ENCODE assay signal across 8 cellular contexts in the genomic region with DNA sequence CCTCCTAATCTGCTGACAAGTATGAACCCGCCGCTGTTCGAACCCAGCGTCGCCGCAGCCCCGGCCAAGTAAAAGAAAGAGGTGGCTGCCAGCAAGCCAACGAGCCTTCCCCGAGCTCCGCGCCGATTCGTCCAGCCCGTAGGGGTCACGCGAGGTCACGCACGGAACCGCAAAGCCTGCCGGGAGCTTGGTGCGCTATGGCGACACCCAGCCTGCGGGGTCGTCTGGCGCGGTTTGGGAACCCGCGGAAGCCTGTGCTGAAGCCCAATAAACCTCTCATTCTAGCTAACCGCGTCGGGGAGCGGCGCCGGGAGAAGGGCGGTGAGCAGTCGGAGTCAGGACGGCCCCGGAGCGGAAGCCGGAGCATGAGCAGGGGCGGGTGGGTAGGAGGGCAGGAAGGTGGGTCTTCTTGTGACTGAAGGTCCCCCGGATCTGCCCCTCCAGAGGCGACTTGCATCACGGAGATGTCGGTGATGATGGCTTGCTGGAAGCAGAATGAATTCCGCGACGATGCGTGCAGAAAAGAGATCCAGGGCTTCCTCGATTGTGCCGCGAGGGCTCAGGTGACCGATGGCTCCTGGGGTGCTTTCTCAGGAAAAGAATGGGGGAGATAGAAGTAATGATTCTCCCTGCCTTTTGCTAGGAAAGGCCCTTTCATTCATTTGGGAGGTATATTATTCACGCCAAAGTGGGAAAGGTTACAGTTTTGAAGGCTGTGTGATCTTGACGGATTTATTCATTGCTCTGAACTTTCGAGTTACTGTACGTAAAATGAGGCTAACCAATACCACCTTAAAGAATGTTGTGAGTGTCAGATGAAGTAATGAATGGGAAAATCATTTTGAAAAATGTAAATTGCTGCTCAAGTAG. TPM values are rescaled to one million over a fixed set of nuclear protein-coding genes. Genes with fewer than 3 reads are reported as not detected.
DNase-seq lines count a peak whose midpoint lies in the region; ATAC-seq, FAIRE-seq and TF ChIP-seq lines count a peak whose summit lies in the region.

A gene (plus strand): TSS at position 170 of the 870 bp plus-strand sequence. CDS start 28 bp downstream, at position 198.

- peak within 1 kb of the TSS; percentile 97 for H3K27ac Mint-ChIP-seq in activated CD4-positive, alpha-beta T cell treated with anti-CD3 and anti-CD28 coated beads for 36 hours

- intact Hi-C loops in activated CD4-positive, alpha-beta T cell treated with anti-CD3 and anti-CD28 coated beads for 36 hours (cut with DNase I, micrococcal nuclease): loop anchor here (1.0 to 10.0 kb wide), 5 partner anchors 10 to 1333 kb away; a partner anchor contains a TSS

- CTCF ChIA-PET in activated CD4-positive, alpha-beta T cell treated with anti-CD3 and anti-CD28 coated beads for 36 hours (lab: Charles Lee): interaction anchor here (0.5 to 2.4 kb wide), 7 partner anchors 10 to 97 kb away, joined by 3 to 22 read pairs (median 4); a partner anchor contains a TSS

- FAIRE-seq in A204.1 (lab: Jason Lieb, UNC): peak; percentile 69

- no peaks in the 10 kb centered on the region for H3K27me3 Mint-ChIP-seq in activated CD4-positive, alpha-beta T cell treated with anti-CD3 and anti-CD28 coated beads for 36 hours

- POLR2A ChIA-PET in activated CD4-positive, alpha-beta T cell treated with anti-CD3 and anti-CD28 coated beads for 36 hours (lab: Charles Lee): interaction anchor here (0.6 to 1.8 kb wide), 4 partner anchors 9 to 51 kb away, joined by 3 to 5 read pairs (median 3); no protein-coding TSS in a partner anchor

- H3K4me1 Mint-ChIP-seq in activated CD4-positive, alpha-beta T cell treated with anti-CD3 and anti-CD28 coated beads for 36 hours: peaks cover 51% of the 10 kb centered on the region

- no peaks in the 10 kb centered on the region for H3K9me3 Mint-ChIP-seq in activated CD4-positive, alpha-beta T cell treated with anti-CD3 and anti-CD28 coated beads for 36 hours (ENCODE audit: low read depth)

- peak; percentile 70 for DNase-seq in NCI-H446 treated with DMSO at 0.1 percent for 48 hours (lab: John Stamatoyannopoulos, UW)
- DNase-seq in activated CD4-positive, alpha-beta T cell treated with anti-CD3 and anti-CD28 coated beads for 36 hours: peak; percentile 97
- peak; percentile 92 for DNase-seq in choroid plexus epithelial cell (ENCODE audit: low read depth)
- peak; percentile 88 for DNase-seq in kidney tubule cell (ENCODE audit: low spot score)
- peak; percentile 67 to 77 for DNase-seq in stimulated activated CD4-positive, alpha-beta T cell treated with anti-CD3 and anti-CD28 coated beads, Interleukin-1b, Interleukin-23, amount 100 ng/mL, for 1 hour (ENCODE audit: low read depth in 2 of 2)

- TF ChIP-seq CTCF in choroid plexus epithelial cell (conservative IDR thresholded peaks at IDR 0.05; ENCODE audit: low read depth, low read length): no peak

- peak within 1 kb of the TSS; percentile 96 for H3K4me3 ChIP-seq in choroid plexus epithelial cell (ENCODE audit: low read depth, low read length)

- ATAC-seq in GM18861 (IDR thresholded peaks at IDR 0.05; ENCODE audit: unreplicated experiment): peak; percentile 38
- ATAC-seq in HG03159 (IDR thresholded peaks at IDR 0.05; ENCODE audit: unreplicated experiment): peak; percentile 46
- ATAC-seq in activated CD4-positive, alpha-beta T cell treated with anti-CD3 and anti-CD28 coated beads for 36 hours: peak; percentile 78

- peaks cover 18% of the 10 kb centered on the region for H3K36me3 Mint-ChIP-seq in activated CD4-positive, alpha-beta T cell treated with anti-CD3 and anti-CD28 coated beads for 36 hours (ENCODE audit: low read depth)

- peak within 1 kb of the TSS; percentile 82 for H3K4me3 Mint-ChIP-seq in activated CD4-positive, alpha-beta T cell treated with anti-CD3 and anti-CD28 coated beads for 36 hours

RNA-seq across cellular contexts. Expression of the gene that starts here (rescaled TPM):
- 10 to 100 TPM; 12.7 to 37.1 TPM for total RNA-seq in activated CD4-positive, alpha-beta T cell treated with anti-CD3 and anti-CD28 coated beads for 36 hours

Comparison
In these comparisons a context has a peak if more than half of its experiments do, and no peak if none do; other contexts are left out.
1. Peak in every context shown above with its lines: DNase-seq, ATAC-seq and H3K4me3 ChIP-seq.